ENCODE assay signal across 5 cellular contexts in genomic region chr4:102416765-102417164, GRCh38.
"Had no signal": no experiment of that assay in that cellular context is flagged by ENCODE, and none has a peak within 500 bp of the region (broad histone marks: within the 10 kb centered on the region; RNA-seq: fewer than 3 reads in every experiment).

No MANE protein-coding gene starts in this region.

- H2AFZ ChIP-seq: GM23338 had no signal

- H3K4me2 ChIP-seq: GM23338 had no signal

- DNase-seq: H9, HCEC 1CT, IMR-90 had no signal

- H3K4me3 ChIP-seq: GM23338, K562 had no signal

- ATAC-seq: GM23338, K562 had no signal
